ENCODE assay signal across 23 cellular contexts in genomic region chr2:37563375-37564011, GRCh38.
DNase-seq lines count a peak whose midpoint lies in the region; ATAC-seq, FAIRE-seq and TF ChIP-seq lines count a peak whose summit lies in the region.
"Had no signal": no experiment of that assay in that cellular context is flagged by ENCODE, and none has a peak within 500 bp of the region (broad histone marks: within the 10 kb centered on the region; RNA-seq: fewer than 3 reads in every experiment).

No MANE protein-coding gene starts in this region.

- H4K91ac ChIP-seq in IMR-90 (ENCODE audit: insufficient read depth, low read depth, low read length), result peak overlapping the region; percentile 37; the same call in 1 of the 2 replicates

- no peak overlapping the region for H3K4me2 ChIP-seq in IMR-90 (ENCODE audit: low read depth, low read length)
- no peak overlapping the region for H3K4me2 ChIP-seq in endothelial cell of umbilical vein (ENCODE audit: insufficient read depth, low read length)
- H3K4me2 ChIP-seq in osteoblast (ENCODE audit: insufficient read depth, low read length), result peak overlapping the region; percentile 12

- peak overlapping the region; percentile 53; the same call in 1 of the 2 replicates for H3K14ac ChIP-seq in IMR-90 (replicated peaks; ENCODE audit: low read depth, low read length)

- H2BK5ac ChIP-seq in IMR-90 (ENCODE audit: low read depth, low read length, poor library complexity, severe bottlenecking), result peak overlapping the region; percentile 71

- H3K4me1 ChIP-seq in IMR-90 (ENCODE audit: control insufficient read depth, insufficient read depth, low read length) (peaks cover 16% of the 10 kb centered on the region; the same call in 1 of the 2 replicates), endothelial cell of umbilical vein (ENCODE audit: control insufficient read depth, extremely low read depth, insufficient read depth, low read length) (peaks cover 46% of the 10 kb centered on the region), osteoblast (ENCODE audit: insufficient read depth, low read length) (peaks cover 49% of the 10 kb centered on the region), kidney (ENCODE audit: control insufficient read depth in 1 of 2, insufficient read depth in 1 of 2, low read depth in 1 of 2, low read length in 2 of 2) (peaks cover 0 to 3% of the 10 kb centered on the region in 2 donors)

- H2AFZ ChIP-seq in IMR-90 (replicated peaks; ENCODE audit: low read length, poor library complexity) (no peak overlapping the region), endothelial cell of umbilical vein (ENCODE audit: low read depth, low read length) (no peak overlapping the region), osteoblast (ENCODE audit: low read length) (peak overlapping the region; percentile 39)

- BruUV-seq in IMR-90 (replicated peaks; lab: Mats Ljungman, UMichigan) (no TSS peak), endothelial cell of umbilical vein (replicated peaks; lab: Mats Ljungman, UMichigan) (no TSS peak)

- no peak for ATAC-seq in IMR-90 (ENCODE audit: low read depth)
- ATAC-seq: activated CD8-positive, alpha-beta T cell treated with anti-CD3 and anti-CD28 coated beads, Interleukin-2, amount 10 ng/mL, durations not matched to agents 7 days and 5 days; effector memory CD8-positive, alpha-beta T cell; naive thymus-derived CD8-positive, alpha-beta T cell had no signal

- H2BK15ac ChIP-seq in IMR-90 (ENCODE audit: low read depth, low read length), result peak overlapping the region; percentile 18; the same call in 2 of the 3 replicates

- WGBS in IMR-90 (ENCODE audit: extremely low coverage in 2 of 2, insufficient read length in 1 of 2), 2 experiments, result 80% methylated on average over 1 of the region's 6 CpGs; no CpG with 5 or more reads in 1 of the 2 experiments

- no peaks in the 10 kb centered on the region for H4K20me1 ChIP-seq in IMR-90 (ENCODE audit: insufficient read depth, low read length)
- H4K20me1 ChIP-seq in endothelial cell of umbilical vein (replicated peaks; ENCODE audit: control insufficient read depth, extremely low read depth, insufficient read depth, low read length), result no peaks in the 10 kb centered on the region
- H4K20me1 ChIP-seq in osteoblast (ENCODE audit: insufficient read depth, low read length), result no peaks in the 10 kb centered on the region

- no peak overlapping the region for H3K23ac ChIP-seq in IMR-90 (ENCODE audit: low read depth, low read length)

- H3K79me2 ChIP-seq in endothelial cell of umbilical vein (ENCODE audit: control insufficient read depth, insufficient read depth, low read length) (no peaks in the 10 kb centered on the region), osteoblast (ENCODE audit: insufficient read depth, low read length) (no peaks in the 10 kb centered on the region)

- H3K4ac ChIP-seq in IMR-90 (ENCODE audit: low read depth, low read length), result peak overlapping the region; percentile 52; the same call in 1 of the 2 replicates

- H2AK5ac ChIP-seq in IMR-90 (ENCODE audit: low read depth, low read length), result peak overlapping the region; percentile 56

- no peaks in the 10 kb centered on the region for H3K27me3 ChIP-seq in IMR-90 (ENCODE audit: control insufficient read depth, insufficient read depth, low read length)
- no peaks in the 10 kb centered on the region for H3K27me3 ChIP-seq in endothelial cell of umbilical vein (ENCODE audit: control insufficient read depth in 2 of 2, insufficient read depth in 2 of 2, low read length in 2 of 2)
- no peaks in the 10 kb centered on the region for H3K27me3 ChIP-seq in osteoblast (ENCODE audit: insufficient read depth, low read length)

- H2BK120ac ChIP-seq in IMR-90 (ENCODE audit: low read depth, low read length), result peak overlapping the region; percentile 82

- dilution Hi-C loops in IMR-90 (cut with HindIII; ENCODE audit: low sequenced_read_pairs, unreplicated experiment) (no loop called here), endothelial cell of umbilical vein (cut with MboI; ENCODE audit: extremely low pct_ligation_motif_present, low sequenced_read_pairs) (no loop called here)

- H3K9me3 ChIP-seq in IMR-90 (ENCODE audit: control insufficient read depth, insufficient read depth, low read length), result no peaks in the 10 kb centered on the region
- H3K9me3 ChIP-seq in endothelial cell of umbilical vein (replicated peaks; ENCODE audit: control insufficient read depth, insufficient read depth, low read length), result no peaks in the 10 kb centered on the region
- no peaks in the 10 kb centered on the region for H3K9me3 ChIP-seq in osteoblast (ENCODE audit: low read depth, low read length)
- H3K9me3 ChIP-seq in kidney (ENCODE audit: control insufficient read depth in 1 of 2, low read length in 2 of 2), result no peaks in the 10 kb centered on the region

- peak overlapping the region in 1 of 2 experiments; percentile 56; a peak in 1 of 4 replicates for H4K8ac ChIP-seq in IMR-90 (ENCODE audit: low read depth in 2 of 2, low read length in 2 of 2)

- peak overlapping the region; percentile 60; the same call in 1 of the 2 replicates for H4K5ac ChIP-seq in IMR-90 (ENCODE audit: low read depth, low read length)

- intact Hi-C loops in IMR-90 (cut with micrococcal nuclease), result no loop called here
- intact Hi-C loops in endothelial cell of umbilical vein (cut with micrococcal nuclease), result loop anchor here (5.0 kb wide), 1 partner anchor 269 kb away; no protein-coding TSS in a partner anchor
- intact Hi-C loops in kidney (cut with DNase I), result no loop called here
- intact Hi-C loops in posterior cingulate gyrus (cut with DNase I), result no loop called here

- 0 out of 2 replicates have a peak overlapping the region, but pooled peaks have one; percentile 51 for H3K56ac ChIP-seq in IMR-90 (ENCODE audit: extremely low read depth, insufficient read depth, low read length)

- H3K18ac ChIP-seq in IMR-90 (ENCODE audit: low read depth, low read length), result peak overlapping the region; percentile 77; the same call in 1 of the 2 replicates

- H3K4me3 ChIP-seq in IMR-90 (ENCODE audit: insufficient read depth, low read depth, low read length) (no peak overlapping the region), endothelial cell of umbilical vein (replicated peaks in 1 of 3; ENCODE audit: insufficient read depth in 1 of 3, low read depth in 1 of 3, low read length in 3 of 3) (no peak overlapping the region), osteoblast (ENCODE audit: insufficient read depth, low read length) (no peak overlapping the region), kidney (ENCODE audit: low read length in 2 of 2) (no peak overlapping the region)

- TF ChIP-seq POLR2A in IMR-90 (IDR thresholded peaks at IDR 0.05; ENCODE audit: low read depth, low read length) (no peak), endothelial cell of umbilical vein (IDR thresholded peaks at IDR 0.05; ENCODE audit: low read depth, low read length) (no peak)

- H3K79me1 ChIP-seq in IMR-90 (ENCODE audit: low read depth in 1 of 2, low read length in 2 of 2), result no peaks in the 10 kb centered on the region

- H2AK9ac ChIP-seq in IMR-90 (replicated peaks; ENCODE audit: low read depth, low read length, poor library complexity), result no peak overlapping the region

- in situ Hi-C loops in IMR-90 (cut with MboI; ENCODE audit: low sequenced_read_pairs), result no loop called here

- no peak overlapping the region; the same call in 1 of the 2 replicates for H3K9ac ChIP-seq in IMR-90 (ENCODE audit: low read depth, low read length)
- H3K9ac ChIP-seq in endothelial cell of umbilical vein (replicated peaks; ENCODE audit: extremely low read depth, insufficient read depth, low read length), result no peak overlapping the region
- no peak overlapping the region for H3K9ac ChIP-seq in kidney (ENCODE audit: low read length in 2 of 2)

- POLR2A ChIA-PET in IMR-90 (lab: Charles Lee; ENCODE audit: unreplicated experiment) (no interaction called here), endothelial cell of umbilical vein (lab: Charles Lee) (no interaction called here)

- TF ChIP-seq CTCF in IMR-90 (conservative IDR thresholded peaks at IDR 0.05; ENCODE audit: low read depth, low read length), result no peak
- TF ChIP-seq CTCF in endothelial cell of umbilical vein (IDR thresholded peaks at IDR 0.05; ENCODE audit: extremely low read depth in 1 of 2, insufficient read depth in 1 of 2, low read depth in 1 of 2, low read length in 2 of 2), result no peak
- TF ChIP-seq CTCF in osteoblast (IDR thresholded peaks at IDR 0.05; ENCODE audit: extremely low read depth, low read depth, low read length), result no peak
- TF ChIP-seq CTCF in kidney (IDR thresholded peaks at IDR 0.05; ENCODE audit: borderline replicate concordance, extremely low read depth, insufficient read depth), result no peak

- DNase-seq in AG08395 (ENCODE audit: low spot score) (peak; percentile 42), IMR-90 (peak; percentile 22), endothelial cell of umbilical vein (ENCODE audit: low read depth, low spot score) (no peak), osteoblast (ENCODE audit: insufficient read length, low spot score, missing footprints) (no peak), HK-2 (ENCODE audit: unreplicated experiment) (no peak), kidney (no peak), HUDEP-2 (lab: John Stamatoyannopoulos, UW; ENCODE audit: unreplicated experiment in 76 of 76) (no peak), posterior cingulate gyrus (no peak)
- DNase-seq: activated CD4-positive, CD25-positive, alpha-beta regulatory T cell; activated CD8-positive, alpha-beta T cell treated with anti-CD3 and anti-CD28 coated beads, Interleukin-2, amount 10 ng/mL, durations not matched to agents 7 days and 5 days; activated gamma-delta T cell treated with Interleukin-2 at 50 U/mL for 16 hours; activated T-cell treated with anti-CD3 and anti-CD28 coated beads, Interleukin-2, amount 50 U/mL, for 1 hour; CD4-positive, alpha-beta memory T cell; effector memory CD8-positive, alpha-beta T cell; GDM1; glutamatergic neuron; naive thymus-derived CD8-positive, alpha-beta T cell; NCI-H2171 treated with DMSO at 0.1 percent for 48 hours; NCI-H524 treated with DMSO at 0.1 percent for 48 hours; stimulated activated CD4-positive, alpha-beta T cell treated with anti-CD3 and anti-CD28 coated beads, Interleukin-1b, Interleukin-23, amount 100 ng/mL, for 48 hours; substantia nigra; SW 1271 had no signal

- TF ChIP-seq RAD21 in IMR-90 (IDR thresholded peaks at IDR 0.05; ENCODE audit: low read length), result no peak

- H3K27ac ChIP-seq in IMR-90 (ENCODE audit: insufficient read depth, low read length), result no peak overlapping the region
- peak overlapping the region; percentile 91 for H3K27ac ChIP-seq in endothelial cell of umbilical vein (ENCODE audit: insufficient read depth, low read depth, low read length)
- H3K27ac ChIP-seq in osteoblast (ENCODE audit: low read depth, low read length), result peak overlapping the region; percentile 76
- no peak overlapping the region for H3K27ac ChIP-seq in kidney (ENCODE audit: low read depth in 2 of 2, low read length in 2 of 2)

- H3K9me1 ChIP-seq in IMR-90 (ENCODE audit: insufficient read depth, low read length), result peaks cover 5% of the 10 kb centered on the region
- no peaks in the 10 kb centered on the region for H3K9me1 ChIP-seq in endothelial cell of umbilical vein (replicated peaks; ENCODE audit: control insufficient read depth, extremely low read depth, insufficient read depth, low read length)

- CTCF ChIA-PET in IMR-90 (lab: Yijun Ruan, JAX) (no interaction called here), endothelial cell of umbilical vein (lab: Charles Lee) (interaction anchor here (1.1 kb wide), 1 partner anchor 314 kb away, joined by 4 read pairs; no protein-coding TSS in a partner anchor)

- H2BK20ac ChIP-seq in IMR-90 (ENCODE audit: low read depth, low read length), result peak overlapping the region; percentile 79; the same call in 1 of the 2 replicates

- FAIRE-seq in endothelial cell of umbilical vein (lab: Jason Lieb, UNC) (no peak), kidney (lab: Jason Lieb, UNC) (no peak)
- FAIRE-seq: urothelium cell line had no signal

- no peaks in the 10 kb centered on the region for H3K36me3 ChIP-seq in IMR-90 (ENCODE audit: control insufficient read depth, insufficient read depth, low read length)
- H3K36me3 ChIP-seq in endothelial cell of umbilical vein (ENCODE audit: control insufficient read depth in 2 of 2, extremely low read depth in 1 of 2, insufficient read depth in 2 of 2, low read length in 2 of 2), result no peaks in the 10 kb centered on the region
- H3K36me3 ChIP-seq in osteoblast (ENCODE audit: insufficient read depth, low read length), result no peaks in the 10 kb centered on the region
- no peaks in the 10 kb centered on the region for H3K36me3 ChIP-seq in kidney (ENCODE audit: control insufficient read depth in 1 of 2, insufficient read depth in 2 of 2, low read length in 2 of 2)

Comparison
In these comparisons a context has a peak if more than half of its experiments do, and no peak if none do; other contexts are left out.
1. DNase-seq: peak in AG08395 (single experiment) and IMR-90 (single experiment); none in endothelial cell of umbilical vein (single experiment), osteoblast (single experiment), HK-2 (single experiment), kidney (single experiment), HUDEP-2 (0 of 76) and posterior cingulate gyrus (0 of 10).
2. H3K27ac ChIP-seq: peak in endothelial cell of umbilical vein (single experiment) and osteoblast (single experiment); none in IMR-90 (single experiment) and kidney (0 of 2).